Comparison of ENCODE assay signal across 8 cellular contexts in genomic region chr12:96177013-96177412, GRCh38. TPM values are rescaled to one million over a fixed set of nuclear protein-coding genes. Genes with fewer than 3 reads are reported as not detected.
DNase-seq lines count a peak whose midpoint lies in the region; ATAC-seq, FAIRE-seq and TF ChIP-seq lines count a peak whose summit lies in the region.

No MANE protein-coding gene starts in this region.

- peaks cover 13% of the 10 kb centered on the region for H3K27me3 Mint-ChIP-seq in astrocyte (ENCODE audit: low read depth, unreplicated experiment)

- DNase-seq in RWPE2 (ENCODE audit: low spot score): no peak
- DNase-seq in astrocyte (ENCODE audit: low read depth): peak; percentile 87
- peak; percentile 37 to 73 for DNase-seq in stimulated activated CD4-positive, alpha-beta T cell treated with anti-CD3 and anti-CD28 coated beads, Interleukin-4, amount 100 ng/mL, for 48 hours (ENCODE audit: low read depth in 2 of 2)
- DNase-seq in vagina (ENCODE audit: extremely low spot score in 2 of 2): no peak
- DNase-seq in amygdala (lab: John Stamatoyannopoulos, UW): no peak
- no peak for DNase-seq in NCI-H524 treated with DMSO at 0.1 percent for 48 hours (lab: John Stamatoyannopoulos, UW)
- DNase-seq in NCI-H510A treated with DMSO at 0.1 percent for 48 hours (lab: John Stamatoyannopoulos, UW): no peak

- H3K4me1 Mint-ChIP-seq in astrocyte (ENCODE audit: low read depth, unreplicated experiment): peaks cover 4% of the 10 kb centered on the region

- H3K9me3 Mint-ChIP-seq in astrocyte (ENCODE audit: unreplicated experiment): peaks cover 11% of the 10 kb centered on the region

- H2AFZ ChIP-seq in astrocyte (ENCODE audit: low read depth, low read length): no peak overlapping the region

- H3K9me3 ChIP-seq in RWPE2 (ENCODE audit: severe bottlenecking): no peaks in the 10 kb centered on the region
- no peaks in the 10 kb centered on the region for H3K9me3 ChIP-seq in astrocyte (ENCODE audit: insufficient read depth, low read depth, low read length)
- no peaks in the 10 kb centered on the region for H3K9me3 ChIP-seq in vagina

- H3K4me2 ChIP-seq in astrocyte (ENCODE audit: low read length): peak overlapping the region; percentile 15

- no peak overlapping the region for H3K27ac Mint-ChIP-seq in astrocyte (ENCODE audit: unreplicated experiment)

- no peak for TF ChIP-seq POLR2A in vagina (IDR thresholded peaks at IDR 0.05)

- peak; percentile 64 for ATAC-seq in GM21515 (IDR thresholded peaks at IDR 0.05; ENCODE audit: unreplicated experiment)
- ATAC-seq in RWPE2 (ENCODE audit: low read depth): peak; percentile 36; the same call in 2 of the 3 replicates

- H3K79me2 ChIP-seq in astrocyte (ENCODE audit: insufficient read depth, low read length): no peaks in the 10 kb centered on the region

- no peaks in the 10 kb centered on the region for H3K36me3 Mint-ChIP-seq in astrocyte (ENCODE audit: low read depth, unreplicated experiment)

- no peak for FAIRE-seq in astrocyte (lab: Jason Lieb, UNC)

- no peak overlapping the region for H3K9ac ChIP-seq in astrocyte (ENCODE audit: low read length)

- no peak overlapping the region for H3K4me3 Mint-ChIP-seq in astrocyte (ENCODE audit: unreplicated experiment)

- H3K4me3 ChIP-seq in RWPE2 (ENCODE audit: severe bottlenecking) (no peak overlapping the region), astrocyte (ENCODE audit: insufficient read depth, low read depth, low read length) (no peak overlapping the region), vagina (no peak overlapping the region)

- TF ChIP-seq CTCF in RWPE2 (IDR thresholded peaks at IDR 0.05; ENCODE audit: poor library complexity, severe bottlenecking): no peak
- no peak for TF ChIP-seq CTCF in astrocyte (IDR thresholded peaks at IDR 0.05; ENCODE audit: insufficient read depth, low read depth, low read length)
- TF ChIP-seq CTCF in vagina (IDR thresholded peaks at IDR 0.05): no peak

- H3K27ac ChIP-seq in RWPE2 (ENCODE audit: poor library complexity, severe bottlenecking): no peak overlapping the region
- no peak overlapping the region for H3K27ac ChIP-seq in astrocyte (ENCODE audit: low read depth, low read length)
- H3K27ac ChIP-seq in vagina: no peak overlapping the region

- no peaks in the 10 kb centered on the region for H3K36me3 ChIP-seq in RWPE2 (ENCODE audit: low read depth)
- H3K36me3 ChIP-seq in astrocyte (ENCODE audit: insufficient read depth, low read length): no peaks in the 10 kb centered on the region
- no peaks in the 10 kb centered on the region for H3K36me3 ChIP-seq in vagina

- H4K20me1 ChIP-seq in astrocyte (ENCODE audit: insufficient read depth, low read length): no peaks in the 10 kb centered on the region

- H3K4me1 ChIP-seq in RWPE2 (ENCODE audit: insufficient read depth, poor library complexity, severe bottlenecking) (no peaks in the 10 kb centered on the region), astrocyte (ENCODE audit: insufficient read depth, low read length) (no peaks in the 10 kb centered on the region), vagina (no peaks in the 10 kb centered on the region)

- H3K27me3 ChIP-seq in RWPE2 (ENCODE audit: insufficient read depth, poor library complexity, severe bottlenecking) (no peaks in the 10 kb centered on the region), astrocyte (ENCODE audit: insufficient read depth, low read length) (no peaks in the 10 kb centered on the region), vagina (no peaks in the 10 kb centered on the region)

- intact Hi-C loops in vagina (cut with DNase I): no loop called here

RNA-seq across cellular contexts. Expression of gene ELK3, which starts 17.2 kb away (rescaled TPM):
- total RNA-seq in astrocyte (54.8 and 62.7 TPM in 2 replicates), vagina (39.5 TPM)

Comparison
In these comparisons a context has a peak if more than half of its experiments do, and no peak if none do; other contexts are left out.
1. DNase-seq: peak in astrocyte (single experiment) and stimulated activated CD4-positive, alpha-beta T cell treated with anti-CD3 and anti-CD28 coated beads, Interleukin-4, amount 100 ng/mL, for 48 hours (2 of 2); none in RWPE2 (single experiment), vagina (0 of 2), amygdala (0 of 56), NCI-H524 treated with DMSO at 0.1 percent for 48 hours (single experiment) and NCI-H510A treated with DMSO at 0.1 percent for 48 hours (single experiment).